8 cellular contexts compared by ENCODE assay signal in the genomic region with DNA sequence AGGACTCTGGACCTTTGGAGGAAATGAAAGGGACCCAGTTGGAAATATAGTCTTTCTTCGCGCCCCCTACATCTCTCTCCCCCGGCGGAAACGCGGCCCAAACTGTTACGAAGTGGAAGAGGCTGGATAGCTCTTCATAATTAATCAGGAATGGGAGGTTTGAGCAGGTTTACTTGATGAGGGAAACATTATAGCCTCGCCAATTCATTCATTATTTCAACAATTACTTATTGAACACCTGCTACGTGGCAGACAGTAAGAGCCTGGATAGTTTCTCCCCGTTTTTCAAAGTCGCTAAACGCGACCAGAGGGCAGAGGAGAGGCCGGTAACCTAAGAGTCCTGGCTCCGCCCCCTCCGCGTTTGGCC. TPM values are rescaled to one million over a fixed set of nuclear protein-coding genes. Genes with fewer than 3 reads are reported as not detected.
DNase-seq lines count a peak whose midpoint lies in the region; ATAC-seq and TF ChIP-seq lines count a peak whose summit lies in the region.

No MANE protein-coding gene starts in this region.

- CTCF ChIA-PET in WTC11 (lab: Charles Lee): interaction anchor here (1.2 to 6.7 kb wide), 13 partner anchors 10 to 190 kb away, joined by 4 to 68 read pairs (median 33); partner anchors contain the start of genes ACTR1A, C10orf95, CUEDC2 and NFKB2

- intact Hi-C loops in left ventricle myocardium superior (cut with micrococcal nuclease): no loop called here

- H3K4me1 Mint-ChIP-seq in WTC11: peaks cover 19% of the 10 kb centered on the region

- TF ChIP-seq CTCF in GM12875 (IDR thresholded peaks at IDR 0.05; ENCODE audit: borderline replicate concordance, insufficient read depth, low read depth, low read length) (no peak), WTC11 (IDR thresholded peaks at IDR 0.05) (no peak)

- H3K27ac Mint-ChIP-seq in WTC11: peak overlapping the region; percentile 99

- no peaks in the 10 kb centered on the region for H3K9me3 Mint-ChIP-seq in WTC11

- peak; percentile 58 for ATAC-seq in HG02798 (IDR thresholded peaks at IDR 0.05; ENCODE audit: poor library complexity, unreplicated experiment)
- ATAC-seq in WTC11: peak; percentile 43; the same call in 1 of the 2 replicates
- peak; percentile 77 for ATAC-seq in left ventricle myocardium superior
- no peak for ATAC-seq in GM18868 (IDR thresholded peaks at IDR 0.05; ENCODE audit: unreplicated experiment)

- H3K4me3 ChIP-seq in GM12875 (ENCODE audit: low read depth, low read length): peak overlapping the region; percentile 98
- peak overlapping the region; percentile 72 to 89 (median 74) for H3K4me3 ChIP-seq in skin epidermis

- H3K27ac ChIP-seq in skin epidermis: peak overlapping the region in 20 of 21 experiments; percentile 76 to 95 (median 88)

- peak overlapping the region; percentile 98 for H3K4me3 Mint-ChIP-seq in WTC11

- peak; percentile 90 for DNase-seq in WTC11 (ENCODE audit: low spot score)
- DNase-seq in left ventricle myocardium superior: no peak
- no peak for DNase-seq in DMS114 treated with DMSO at 0.1 percent for 48 hours (lab: John Stamatoyannopoulos, UW; ENCODE audit: unreplicated experiment)
- no peak for DNase-seq in anterior cingulate cortex (lab: John Stamatoyannopoulos, UW)

- H3K36me3 Mint-ChIP-seq in WTC11: peaks cover 9% of the 10 kb centered on the region; the same call in 1 of the 2 replicates

- peaks cover 5% of the 10 kb centered on the region; the same call in 1 of the 2 replicates for H3K27me3 Mint-ChIP-seq in WTC11 (ENCODE audit: low read depth)

- POLR2A ChIA-PET in WTC11 (lab: Charles Lee): interaction anchor here (0.9 to 5.0 kb wide), 8 partner anchors 9 to 163 kb away, joined by 3 to 34 read pairs (median 12); partner anchors contain the start of genes C10orf95, CUEDC2 and NFKB2

TF ChIP-seq in WTC11, 78 proteins besides CTCF, POLR2A, EP300 and RAD21:
- TF ChIP-seq AR (CRISPR knock-in tag; IDR thresholded peaks at IDR 0.05): peak; percentile 18; the same call in 1 of the 2 replicates
- TF ChIP-seq JAZF1 (CRISPR knock-in tag; IDR thresholded peaks at IDR 0.05): no peak

RNA-seq across cellular contexts. Expression of gene FBXL15, which starts 0.2 kb away (rescaled TPM):
- total RNA-seq in WTC11 (2021) (21.6 to 24.6 TPM (median 23.2 TPM) in 3 replicates), left ventricle myocardium superior (9.1 TPM)

RNA-seq across cellular contexts. Expression of gene PSD, which starts 1.8 kb away (rescaled TPM):
- total RNA-seq in WTC11 (2021) (10.2 to 12.5 TPM (median 10.4 TPM) in 3 replicates), left ventricle myocardium superior (0.50 TPM)

RNA-seq across cellular contexts. Expression of gene CUEDC2, which starts 11.9 kb away (rescaled TPM):
- total RNA-seq in WTC11 (2021) (40.2 to 69.0 TPM (median 65.8 TPM) in 3 replicates), left ventricle myocardium superior (78.3 TPM)

RNA-seq across cellular contexts. Expression of gene NFKB2, which starts 24.9 kb away (rescaled TPM):
- 24.6 to 28.0 TPM (median 27.6 TPM) in 3 replicates for total RNA-seq in WTC11 (2021)
- 11.3 TPM for total RNA-seq in left ventricle myocardium superior

RNA-seq across cellular contexts. Expression of gene C10orf95, which starts 30.9 kb away (rescaled TPM):
- 0.57 to 0.96 TPM (median 0.87 TPM) in 3 replicates for total RNA-seq in WTC11 (2021)
- not detected for total RNA-seq in left ventricle myocardium superior
